Comparison of ENCODE assay signal across 1 cellular context in genomic region chr2:16750175-16750924, GRCh38.
A peak's percentile ranks its signal among the peaks of the same experiment; 100 is the strongest.
TF ChIP-seq lines count a peak whose summit lies in the region.

No MANE protein-coding gene starts in this region.

TF ChIP-seq in K562, 482 proteins besides CTCF, POLR2A, EP300 and RAD21 (continued from another document and continues in another):
- TF ChIP-seq ZMIZ1 (IDR thresholded peaks at IDR 0.05; ENCODE audit: low read depth in 2 of 2, low read length in 2 of 2) (peak in 1 of 2 experiments; percentile 29; a peak in 1 of 4 replicates), ZNF445 (CRISPR knock-in tag; IDR thresholded peaks at IDR 0.05; ENCODE audit: low read depth) (no peak), BRCA1 (IDR thresholded peaks at IDR 0.05) (no peak), BRCA1 (CRISPR knock-in tag; IDR thresholded peaks at IDR 0.05) (no peak), CREBBP (IDR thresholded peaks at IDR 0.05; ENCODE audit: low read depth, low read length) (no peak), MYNN (IDR thresholded peaks at IDR 0.05) (peak; percentile 79), MYNN (CRISPR knock-in tag; IDR thresholded peaks at IDR 0.05) (no peak), TARDBP (IDR thresholded peaks at IDR 0.05) (no peak), CCNT2 (IDR thresholded peaks at IDR 0.05; ENCODE audit: borderline replicate concordance, extremely low read depth, insufficient read length, low read depth, low read length) (peak; percentile 28), ZNF133 (CRISPR knock-in tag; IDR thresholded peaks at IDR 0.05) (no peak), RUNX1 (IDR thresholded peaks at IDR 0.05; ENCODE audit: low read depth) (peak; percentile 62; the same call in 1 of the 2 replicates), SRF (CRISPR knock-in tag; IDR thresholded peaks at IDR 0.05) (no peak), SMAD4 (CRISPR knock-in tag; conservative IDR thresholded peaks at IDR 0.05) (peak; percentile 75; the same call in 1 of the 2 replicates), PHB (CRISPR knock-in tag; IDR thresholded peaks at IDR 0.05) (no peak), JUND (IDR thresholded peaks at IDR 0.05; ENCODE audit: borderline replicate concordance, low read depth, low read length) (no peak), JUND (tag; IDR thresholded peaks at IDR 0.05; ENCODE audit: borderline replicate concordance, low read depth, low read length) (peak; percentile 26; the same call in 1 of the 3 replicates), RCOR1 (IDR thresholded peaks at IDR 0.05; ENCODE audit: borderline replicate concordance in 1 of 2, low read depth in 2 of 2, low read length in 2 of 2) (peak; percentile 86 to 96), HMGXB4 (CRISPR knock-in tag; IDR thresholded peaks at IDR 0.05) (no peak), ZBTB40 (IDR thresholded peaks at IDR 0.05) (no peak), ZBTB40 (CRISPR knock-in tag; IDR thresholded peaks at IDR 0.05) (no peak), FOXA1 (IDR thresholded peaks at IDR 0.05; ENCODE audit: borderline replicate concordance) (no peak), KLF1 (tag; IDR thresholded peaks at IDR 0.05) (peak; percentile 92), CBFA2T2 (conservative IDR thresholded peaks at IDR 0.05) (peak; percentile 83), SMC3 (conservative IDR thresholded peaks at IDR 0.05; ENCODE audit: insufficient read depth, low read depth, low read length) (no peak), ZNF586 (CRISPR knock-in tag; conservative IDR thresholded peaks at IDR 0.05) (no peak), SRSF1 (IDR thresholded peaks at IDR 0.05; ENCODE audit: low read depth, low read length) (no peak), KDM1A (IDR thresholded peaks at IDR 0.05) (peak; percentile 73 to 82), ZNF436 (CRISPR knock-in tag; IDR thresholded peaks at IDR 0.05) (no peak), MGA (IDR thresholded peaks at IDR 0.05) (no peak), ZNF384 (IDR thresholded peaks at IDR 0.05; ENCODE audit: low read depth, low read length) (no peak), HDAC1 (IDR thresholded peaks at IDR 0.05) (no peak), COPS2 (conservative IDR thresholded peaks at IDR 0.05) (no peak), SMARCB1 (IDR thresholded peaks at IDR 0.05; ENCODE audit: insufficient read length, low read depth) (no peak)
